ENCODE assay signal across 9 cellular contexts in the genomic region with DNA sequence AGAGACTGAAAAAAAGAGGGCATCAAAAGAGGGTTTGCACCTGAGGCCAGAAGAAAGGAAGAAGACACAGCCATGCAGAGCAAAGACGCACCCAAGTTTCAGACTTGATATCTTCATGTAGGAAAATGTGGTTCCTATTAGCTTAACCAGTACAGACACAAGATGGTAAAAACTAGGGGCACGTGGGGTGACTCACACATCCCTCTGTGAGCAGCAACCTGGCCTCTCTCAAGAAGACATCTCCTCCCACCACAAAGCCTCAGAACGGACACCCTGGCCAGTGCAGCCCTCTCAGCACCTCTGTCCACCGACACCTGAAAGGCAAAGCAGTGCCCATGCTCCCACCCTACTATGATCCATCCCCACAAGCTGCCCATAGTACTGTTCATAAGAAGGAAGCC. TPM values are rescaled to one million over a fixed set of nuclear protein-coding genes. Genes with fewer than 3 reads are reported as not detected.
DNase-seq lines count a peak whose midpoint lies in the region; ATAC-seq and TF ChIP-seq lines count a peak whose summit lies in the region.
"Had no signal": no experiment of that assay in that cellular context is flagged by ENCODE, and none has a peak within 500 bp of the region (broad histone marks: within the 10 kb centered on the region; RNA-seq: fewer than 3 reads in every experiment).

No MANE protein-coding gene starts in this region.

- TF ChIP-seq CTCF in AG09319 (IDR thresholded peaks at IDR 0.05; ENCODE audit: low read depth, low read length) = no peak
- TF ChIP-seq CTCF in HFFc6 (IDR thresholded peaks at IDR 0.05) = no peak

- DNase-seq in AG09319 (ENCODE audit: extremely low read depth, low read depth) (peak; percentile 12), HFFc6 (peak; percentile 67), fibroblast of peridontal ligament (ENCODE audit: extremely low read depth) (peak; percentile 74), SK-N-DZ (ENCODE audit: low spot score) (no peak), NCI-H187 (lab: John Stamatoyannopoulos, UW) (no peak), anterior cingulate cortex (lab: John Stamatoyannopoulos, UW) (no peak)
- peak; percentile 57 for DNase-seq in activated CD4-positive, alpha-beta T cell treated with anti-CD3 and anti-CD28 coated beads, Interleukin-2, amount 50 U/mL, for 1 hour

- no peak for ATAC-seq in HG02759 (IDR thresholded peaks at IDR 0.05; ENCODE audit: unreplicated experiment)

- H3K27ac Mint-ChIP-seq in HFFc6 = peak overlapping the region; percentile 80
- H3K27ac Mint-ChIP-seq: nephron had no signal

- H3K36me3 Mint-ChIP-seq in HFFc6 (ENCODE audit: low read depth) = peaks cover 29% of the 10 kb centered on the region

- H3K4me3 Mint-ChIP-seq in HFFc6 = no peak overlapping the region
- H3K4me3 Mint-ChIP-seq: nephron had no signal

- peaks cover 36% of the 10 kb centered on the region for H3K4me1 Mint-ChIP-seq in HFFc6 (ENCODE audit: low read depth)
- H3K4me1 Mint-ChIP-seq: nephron had no signal

- no peaks in the 10 kb centered on the region for H3K27me3 Mint-ChIP-seq in HFFc6 (ENCODE audit: insufficient read depth)

- no peaks in the 10 kb centered on the region for H3K9me3 Mint-ChIP-seq in HFFc6
- H3K9me3 Mint-ChIP-seq: nephron had no signal

RNA-seq across cellular contexts. Expression of a gene that starts 33.3 kb away (rescaled TPM):
- 10 to 100 TPM; 71.0 to 95.8 (median 79.9) TPM for total RNA-seq in HFFc6 (2021; fragmentation: NEBNext Ultra II Directional; extraction: Animal tissue kit (Norgen Biotek cat#: 25700))
- 73.6 and 78.8 TPM in 2 replicates for polyA plus RNA-seq in SK-N-DZ (2014; cell fraction: cytosol; rRNA removed)
- 32.1 and 37.3 TPM in 2 replicates for polyA plus RNA-seq in SK-N-DZ (2014; cell fraction: nucleus; rRNA removed)

RNA-seq across cellular contexts. Expression of a gene that starts 33.3 kb away (rescaled TPM):
- total RNA-seq in HFFc6 (2021; fragmentation: NEBNext Ultra II Directional; extraction: Animal tissue kit (Norgen Biotek cat#: 25700)) = 1 to 10 TPM; 6.0 to 8.7 (median 7.3) TPM
- 0.29 and 1.5 TPM in 2 replicates for polyA plus RNA-seq in SK-N-DZ (2014; cell fraction: cytosol; rRNA removed)
- 0.50 and 1.2 TPM in 2 replicates for polyA plus RNA-seq in SK-N-DZ (2014; cell fraction: nucleus; rRNA removed)

RNA-seq across cellular contexts. Expression of a gene that starts 50.2 kb away (rescaled TPM):
- 100 to 1,000 TPM; 261 to 322 (median 296) TPM for total RNA-seq in HFFc6 (2021; fragmentation: NEBNext Ultra II Directional; extraction: Animal tissue kit (Norgen Biotek cat#: 25700))
- polyA plus RNA-seq in SK-N-DZ (2014; cell fraction: cytosol; rRNA removed) = 159 and 167 TPM in 2 replicates
- 53.6 and 60.6 TPM in 2 replicates for polyA plus RNA-seq in SK-N-DZ (2014; cell fraction: nucleus; rRNA removed)

Comparison
In these comparisons a context has a peak if more than half of its experiments do, and no peak if none do; other contexts are left out.
1. DNase-seq: peak in AG09319 (single experiment), HFFc6 (single experiment), activated CD4-positive, alpha-beta T cell treated with anti-CD3 and anti-CD28 coated beads, Interleukin-2, amount 50 U/mL, for 1 hour (single experiment) and fibroblast of peridontal ligament (single experiment); none in SK-N-DZ (single experiment), NCI-H187 (0 of 2) and anterior cingulate cortex (0 of 58).